ENCODE assay signal across 12 cellular contexts in genomic region chr5:179284751-179285191, GRCh38.
A peak's percentile ranks its signal among the peaks of the same experiment; 100 is the strongest.
DNase-seq lines count a peak whose midpoint lies in the region; ATAC-seq and TF ChIP-seq lines count a peak whose summit lies in the region.
"Had no signal": no experiment of that assay in that cellular context is flagged by ENCODE, and none has a peak within 500 bp of the region (broad histone marks: within the 10 kb centered on the region; RNA-seq: fewer than 3 reads in every experiment).

No MANE protein-coding gene starts in this region.

- H3K27ac ChIP-seq in breast epithelium, result peak overlapping the region; percentile 22 to 36
- H3K27ac ChIP-seq in upper lobe of right lung, result peak overlapping the region; percentile 67

- H3K4me1 Mint-ChIP-seq in MCF 10A (ENCODE audit: insufficient read depth, unreplicated experiment) (no peaks in the 10 kb centered on the region), glutamatergic neuron (ENCODE audit: low read depth, unreplicated experiment) (peaks cover 29% of the 10 kb centered on the region)

- DNase-seq in breast epithelium (ENCODE audit: low spot score in 2 of 2) (no peak), MCF 10A (ENCODE audit: unreplicated experiment) (no peak), glutamatergic neuron (peak; percentile 11), omental fat pad (ENCODE audit: low spot score) (no peak), upper lobe of right lung (peak; percentile 50), NCI-H526 (lab: John Stamatoyannopoulos, UW) (no peak)
- DNase-seq: amniotic stem cell; PC-3; stimulated activated CD4-positive, alpha-beta T cell treated with anti-CD3 and anti-CD28 coated beads, Interleukin-4, amount 100 ng/mL, for 4 hours had no signal

- no peak for TF ChIP-seq POLR2A in breast epithelium (IDR thresholded peaks at IDR 0.05)

- H3K36me3 ChIP-seq in breast epithelium, result no peaks in the 10 kb centered on the region
- no peaks in the 10 kb centered on the region for H3K36me3 ChIP-seq in upper lobe of right lung

- H3K4me3 ChIP-seq in breast epithelium (no peak overlapping the region), upper lobe of right lung (no peak overlapping the region)

- H3K27ac Mint-ChIP-seq in MCF 10A (ENCODE audit: low read depth, unreplicated experiment), result no peak overlapping the region
- peak overlapping the region; percentile 99 for H3K27ac Mint-ChIP-seq in glutamatergic neuron (ENCODE audit: unreplicated experiment)
- H3K27ac Mint-ChIP-seq: naive thymus-derived CD8-positive, alpha-beta T cell had no signal

- POLR2A ChIA-PET in MCF 10A (lab: Yijun Ruan, JAX), result no interaction called here

- H3K27me3 Mint-ChIP-seq in MCF 10A (ENCODE audit: insufficient read depth, unreplicated experiment) (no peaks in the 10 kb centered on the region), glutamatergic neuron (ENCODE audit: unreplicated experiment) (peaks cover 16% of the 10 kb centered on the region)
- H3K27me3 Mint-ChIP-seq: naive thymus-derived CD8-positive, alpha-beta T cell had no signal

- TF ChIP-seq CTCF in breast epithelium (IDR thresholded peaks at IDR 0.05) (no peak), MCF 10A (IDR thresholded peaks at IDR 0.05; ENCODE audit: unreplicated experiment) (no peak), glutamatergic neuron (IDR thresholded peaks at IDR 0.05; ENCODE audit: partially characterized antibody, unreplicated experiment) (no peak), omental fat pad (IDR thresholded peaks at IDR 0.05) (no peak), upper lobe of right lung (IDR thresholded peaks at IDR 0.05) (no peak)

- H3K36me3 Mint-ChIP-seq in MCF 10A (ENCODE audit: insufficient read depth, unreplicated experiment) (no peaks in the 10 kb centered on the region), glutamatergic neuron (ENCODE audit: unreplicated experiment) (peaks cover 13% of the 10 kb centered on the region)

- H3K27me3 ChIP-seq in breast epithelium (no peaks in the 10 kb centered on the region), upper lobe of right lung (no peaks in the 10 kb centered on the region)

- CTCF ChIA-PET in MCF 10A (lab: Yijun Ruan, JAX), result no interaction called here

- peaks cover 0 to 5% of the 10 kb centered on the region in 2 donors for H3K4me1 ChIP-seq in breast epithelium
- peaks cover 7% of the 10 kb centered on the region for H3K4me1 ChIP-seq in upper lobe of right lung

- H3K4me3 Mint-ChIP-seq in MCF 10A (ENCODE audit: unreplicated experiment), result no peak overlapping the region
- H3K4me3 Mint-ChIP-seq in glutamatergic neuron (ENCODE audit: unreplicated experiment), result peak overlapping the region; percentile 61
- H3K4me3 Mint-ChIP-seq: naive thymus-derived CD8-positive, alpha-beta T cell had no signal

- no TSS peak for BruUV-seq in MCF 10A (replicated peaks; lab: Mats Ljungman, UMichigan)

- H3K9me3 ChIP-seq in breast epithelium, result no peaks in the 10 kb centered on the region
- no peaks in the 10 kb centered on the region for H3K9me3 ChIP-seq in upper lobe of right lung

- intact Hi-C loops in breast epithelium (cut with DNase I; ENCODE audit: low total_unique reads) (no loop called here), MCF 10A (cut with micrococcal nuclease) (no loop called here), upper lobe of right lung (cut with DNase I) (no loop called here)

- H3K9me3 Mint-ChIP-seq in MCF 10A (ENCODE audit: unreplicated experiment) (peaks cover 8% of the 10 kb centered on the region), glutamatergic neuron (ENCODE audit: unreplicated experiment) (peaks cover 14% of the 10 kb centered on the region)

- ATAC-seq in omental fat pad (ENCODE audit: low FRiP score) (peak; percentile 43), upper lobe of right lung (no peak), GM21447 (IDR thresholded peaks at IDR 0.05; ENCODE audit: unreplicated experiment) (no peak), HG02588 (IDR thresholded peaks at IDR 0.05; ENCODE audit: unreplicated experiment) (no peak)
- ATAC-seq: naive thymus-derived CD8-positive, alpha-beta T cell; PC-3 had no signal

Comparison
In these comparisons a context has a peak if more than half of its experiments do, and no peak if none do; other contexts are left out.
1. DNase-seq: peak in glutamatergic neuron (single experiment) and upper lobe of right lung (single experiment); none in breast epithelium (0 of 2), MCF 10A (single experiment), omental fat pad (single experiment) and NCI-H526 (0 of 2).